Comparison of ENCODE assay signal across 8 cellular contexts in the genomic region with DNA sequence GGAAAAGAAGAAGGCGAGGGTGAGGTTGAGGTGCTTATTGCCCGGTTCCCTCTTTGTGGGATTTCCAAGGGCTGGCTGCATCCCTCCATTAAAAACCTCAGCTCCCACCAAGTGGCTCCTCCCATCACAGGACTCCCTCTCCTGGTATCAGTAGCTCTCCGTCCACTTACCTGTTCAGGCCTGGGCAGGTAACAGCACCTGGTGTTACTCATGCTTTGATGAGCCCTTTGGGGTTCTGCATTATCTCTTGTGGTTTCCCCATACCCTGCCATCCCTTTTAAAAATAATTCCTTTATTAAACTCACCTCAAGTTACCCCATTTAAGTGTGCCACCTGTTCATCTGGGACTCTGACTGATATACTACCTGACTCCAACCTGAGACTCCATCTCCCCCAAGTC.
"Had no signal": no experiment of that assay in that cellular context is flagged by ENCODE, and none has a peak within 500 bp of the region (broad histone marks: within the 10 kb centered on the region; RNA-seq: fewer than 3 reads in every experiment).

No MANE protein-coding gene starts in this region.

- FAIRE-seq: H1, H54, HTR-8/SVneo had no signal

- DNase-seq: H9, HFFc6, KBM-7 had no signal

- H3K4me2 ChIP-seq: GM23338 had no signal

- H3K27ac Mint-ChIP-seq: GM23338, H9, HFFc6 had no signal

- H3K4me3 Mint-ChIP-seq: GM23338, H9, HFFc6 had no signal

- H3K4me1 Mint-ChIP-seq: GM23338 had no signal

- ATAC-seq: GM23338, HCT116 had no signal

- H2AFZ ChIP-seq: GM23338 had no signal

- H3K4me3 ChIP-seq: GM23338 had no signal
